In genomic region chr16:88700636-88701482, GRCh38 we compare ENCODE assay signal across 1 cellular context.
TF ChIP-seq lines count a peak whose summit lies in the region.

No MANE protein-coding gene starts in this region.

TF ChIP-seq in GM12878, 131 proteins besides CTCF, POLR2A, EP300 and RAD21 (continued from another document and continues in another):
- TF ChIP-seq ZBTB11 (CRISPR knock-in tag; IDR thresholded peaks at IDR 0.05) (no peak; the same call in 1 of the 2 replicates), BHLHE40 (IDR thresholded peaks at IDR 0.05; ENCODE audit: borderline replicate concordance in 1 of 2, low read depth in 2 of 2, low read length in 1 of 2) (peak; percentile 65 to 75; a peak in 3 of 4 replicates), SIN3A (IDR thresholded peaks at IDR 0.05; ENCODE audit: low read depth, low read length) (0 out of 2 replicates have a peak, but pooled peaks have one; percentile 30), MAX (IDR thresholded peaks at IDR 0.05; ENCODE audit: low read depth, low read length) (peak; percentile 70; the same call in 1 of the 2 replicates), NR2C1 (IDR thresholded peaks at IDR 0.05) (peak; percentile 40; the same call in 1 of the 2 replicates), ELK1 (IDR thresholded peaks at IDR 0.05; ENCODE audit: low read depth, low read length) (peak; percentile 65), PML (IDR thresholded peaks at IDR 0.05; ENCODE audit: low read length) (no peak), FOS (IDR thresholded peaks at IDR 0.05; ENCODE audit: borderline replicate concordance, extremely low read depth, insufficient read length) (no peak), SRF (IDR thresholded peaks at IDR 0.05; ENCODE audit: low read depth in 2 of 2, low read length in 2 of 2) (0 out of 4 replicates have a peak, but pooled peaks of 1 of the 2 experiments have one; percentile 19), PAX8 (IDR thresholded peaks at IDR 0.05) (no peak), MXI1 (IDR thresholded peaks at IDR 0.05; ENCODE audit: low read depth, low read length) (peak; percentile 69; the same call in 1 of the 2 replicates), FOXM1 (IDR thresholded peaks at IDR 0.05; ENCODE audit: low read depth, low read length) (no peak), DPF2 (IDR thresholded peaks at IDR 0.05) (peak; percentile 92), GABPA (IDR thresholded peaks at IDR 0.05; ENCODE audit: low read depth) (peak; percentile 77; the same call in 1 of the 2 replicates), RFX5 (IDR thresholded peaks at IDR 0.05; ENCODE audit: low read depth, low read length) (0 out of 2 replicates have a peak, but pooled peaks have one; percentile 42), NR2F1 (conservative IDR thresholded peaks at IDR 0.05) (peak; percentile 92), SPI1 (IDR thresholded peaks at IDR 0.05; ENCODE audit: borderline replicate concordance, insufficient read depth, low read depth, low read length) (peak; percentile 71), SMAD1 (IDR thresholded peaks at IDR 0.05; ENCODE audit: low read depth, partially characterized antibody) (no peak), JUND (IDR thresholded peaks at IDR 0.05; ENCODE audit: low read depth, low read length) (peak; percentile 41; the same call in 1 of the 2 replicates), PAX5 (IDR thresholded peaks at IDR 0.05; ENCODE audit: borderline replicate concordance, low read depth, low read length) (peak; percentile 66; the same call in 1 of the 2 replicates), STAT3 (IDR thresholded peaks at IDR 0.05; ENCODE audit: low read depth, low read length) (no peak), BCL11A (IDR thresholded peaks at IDR 0.05; ENCODE audit: low read depth, low read length) (peak; percentile 60; the same call in 1 of the 2 replicates), RUNX3 (IDR thresholded peaks at IDR 0.05; ENCODE audit: low read length) (peak; percentile 87), MTA2 (IDR thresholded peaks at IDR 0.05; ENCODE audit: low read depth) (peak; percentile 40; the same call in 1 of the 2 replicates), SMARCA5 (IDR thresholded peaks at IDR 0.05) (0 out of 2 replicates have a peak, but pooled peaks have one; percentile 78), TCF12 (IDR thresholded peaks at IDR 0.05; ENCODE audit: low read depth, low read length) (0 out of 2 replicates have a peak, but pooled peaks have one; percentile 46), USF2 (IDR thresholded peaks at IDR 0.05; ENCODE audit: borderline replicate concordance, low read depth, low read length) (no peak; the same call in 1 of the 2 replicates), LARP7 (IDR thresholded peaks at IDR 0.05) (no peak; the same call in 1 of the 2 replicates), MYB (IDR thresholded peaks at IDR 0.05; ENCODE audit: borderline replicate concordance, low read depth, low read length) (no peak), RAD51 (IDR thresholded peaks at IDR 0.05) (peak; percentile 42; the same call in 1 of the 2 replicates), NFXL1 (IDR thresholded peaks at IDR 0.05; ENCODE audit: borderline replicate concordance) (no peak), CEBPZ (IDR thresholded peaks at IDR 0.05; ENCODE audit: low read depth, low read length) (no peak), YY1 (IDR thresholded peaks at IDR 0.05; ENCODE audit: low read depth, low read length) (peak; percentile 36; the same call in 1 of the 2 replicates), TCF3 (IDR thresholded peaks at IDR 0.05; ENCODE audit: borderline replicate concordance, insufficient read depth, low read depth, low read length) (peak; percentile 30; the same call in 1 of the 2 replicates), IRF5 (IDR thresholded peaks at IDR 0.05; ENCODE audit: borderline replicate concordance) (no peak), MEF2B (IDR thresholded peaks at IDR 0.05; ENCODE audit: partially characterized antibody, poor library complexity, severe bottlenecking) (peak; percentile 13), BACH1 (IDR thresholded peaks at IDR 0.05; ENCODE audit: borderline replicate concordance) (peak; percentile 15; the same call in 1 of the 2 replicates)
- TF ChIP-seq, protein P1, sequence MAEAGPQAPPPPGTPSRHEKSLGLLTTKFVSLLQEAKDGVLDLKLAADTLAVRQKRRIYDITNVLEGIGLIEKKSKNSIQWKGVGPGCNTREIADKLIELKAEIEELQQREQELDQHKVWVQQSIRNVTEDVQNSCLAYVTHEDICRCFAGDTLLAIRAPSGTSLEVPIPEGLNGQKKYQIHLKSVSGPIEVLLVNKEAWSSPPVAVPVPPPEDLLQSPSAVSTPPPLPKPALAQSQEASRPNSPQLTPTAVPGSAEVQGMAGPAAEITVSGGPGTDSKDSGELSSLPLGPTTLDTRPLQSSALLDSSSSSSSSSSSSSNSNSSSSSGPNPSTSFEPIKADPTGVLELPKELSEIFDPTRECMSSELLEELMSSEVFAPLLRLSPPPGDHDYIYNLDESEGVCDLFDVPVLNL (IDR thresholded peaks at IDR 0.05; ENCODE audit: low read depth, low read length) = no peak
- TF ChIP-seq, protein P2, sequence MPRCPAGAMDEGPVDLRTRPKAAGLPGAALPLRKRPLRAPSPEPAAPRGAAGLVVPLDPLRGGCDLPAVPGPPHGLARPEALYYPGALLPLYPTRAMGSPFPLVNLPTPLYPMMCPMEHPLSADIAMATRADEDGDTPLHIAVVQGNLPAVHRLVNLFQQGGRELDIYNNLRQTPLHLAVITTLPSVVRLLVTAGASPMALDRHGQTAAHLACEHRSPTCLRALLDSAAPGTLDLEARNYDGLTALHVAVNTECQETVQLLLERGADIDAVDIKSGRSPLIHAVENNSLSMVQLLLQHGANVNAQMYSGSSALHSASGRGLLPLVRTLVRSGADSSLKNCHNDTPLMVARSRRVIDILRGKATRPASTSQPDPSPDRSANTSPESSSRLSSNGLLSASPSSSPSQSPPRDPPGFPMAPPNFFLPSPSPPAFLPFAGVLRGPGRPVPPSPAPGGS (IDR thresholded peaks at IDR 0.05; ENCODE audit: borderline replicate concordance, insufficient read depth, low read depth, low read length, poor library complexity, severe bottlenecking) = peak; percentile 44
- TF ChIP-seq, protein P3, sequence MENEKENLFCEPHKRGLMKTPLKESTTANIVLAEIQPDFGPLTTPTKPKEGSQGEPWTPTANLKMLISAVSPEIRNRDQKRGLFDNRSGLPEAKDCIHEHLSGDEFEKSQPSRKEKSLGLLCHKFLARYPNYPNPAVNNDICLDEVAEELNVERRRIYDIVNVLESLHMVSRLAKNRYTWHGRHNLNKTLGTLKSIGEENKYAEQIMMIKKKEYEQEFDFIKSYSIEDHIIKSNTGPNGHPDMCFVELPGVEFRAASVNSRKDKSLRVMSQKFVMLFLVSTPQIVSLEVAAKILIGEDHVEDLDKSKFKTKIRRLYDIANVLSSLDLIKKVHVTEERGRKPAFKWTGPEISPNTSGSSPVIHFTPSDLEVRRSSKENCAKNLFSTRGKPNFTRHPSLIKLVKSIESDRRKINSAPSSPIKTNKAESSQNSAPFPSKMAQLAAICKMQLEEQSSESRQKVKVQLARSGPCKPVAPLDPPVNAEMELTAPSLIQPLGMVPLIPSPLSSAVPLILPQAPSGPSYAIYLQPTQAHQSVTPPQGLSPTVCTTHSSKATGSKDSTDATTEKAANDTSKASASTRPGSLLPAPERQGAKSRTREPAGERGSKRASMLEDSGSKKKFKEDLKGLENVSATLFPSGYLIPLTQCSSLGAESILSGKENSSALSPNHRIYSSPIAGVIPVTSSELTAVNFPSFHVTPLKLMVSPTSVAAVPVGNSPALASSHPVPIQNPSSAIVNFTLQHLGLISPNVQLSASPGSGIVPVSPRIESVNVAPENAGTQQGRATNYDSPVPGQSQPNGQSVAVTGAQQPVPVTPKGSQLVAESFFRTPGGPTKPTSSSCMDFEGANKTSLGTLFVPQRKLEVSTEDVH (IDR thresholded peaks at IDR 0.05; ENCODE audit: low read depth, partially characterized antibody) = no peak
